ENCODE assay signal across 18 cellular contexts in genomic region chr11:61983419-61983818, GRCh38. TPM values are rescaled to one million over a fixed set of nuclear protein-coding genes. Genes with fewer than 3 reads are reported as not detected.
DNase-seq lines count a peak whose midpoint lies in the region; ATAC-seq, FAIRE-seq and TF ChIP-seq lines count a peak whose summit lies in the region.
"Had no signal": no experiment of that assay in that cellular context is flagged by ENCODE, and none has a peak within 500 bp of the region (broad histone marks: within the 10 kb centered on the region; RNA-seq: fewer than 3 reads in every experiment).

No MANE protein-coding gene starts in this region.

- TF ChIP-seq POLR2A in adrenal gland (IDR thresholded peaks at IDR 0.05) (no peak), H54 (IDR thresholded peaks at IDR 0.05; ENCODE audit: low read depth, low read length) (no peak)

- TF ChIP-seq CTCF in adrenal gland (IDR thresholded peaks at IDR 0.05), result peak in 1 of 6 experiments; percentile 6
- no peak for TF ChIP-seq CTCF in heart right ventricle (IDR thresholded peaks at IDR 0.05)
- TF ChIP-seq CTCF in upper lobe of right lung (IDR thresholded peaks at IDR 0.05), result no peak

- H3K36me3 ChIP-seq in adrenal gland (replicated peaks in 1 of 2), result no peaks in the 10 kb centered on the region
- H3K36me3 ChIP-seq in heart right ventricle, result no peaks in the 10 kb centered on the region
- no peaks in the 10 kb centered on the region for H3K36me3 ChIP-seq in upper lobe of right lung

- H3K27me3 ChIP-seq in adrenal gland (no peaks in the 10 kb centered on the region), heart right ventricle (no peaks in the 10 kb centered on the region), upper lobe of right lung (no peaks in the 10 kb centered on the region)

- ATAC-seq in heart right ventricle (peak in 7 of 8 donors; percentile 36 to 85 (median 68)), upper lobe of right lung (no peak)

- DNase-seq in adrenal gland, result peak; percentile 90 to 99 (median 97)
- DNase-seq in heart right ventricle, result no peak
- peak; percentile 27 for DNase-seq in medulla oblongata (ENCODE audit: extremely low spot score)
- peak; percentile 6 for DNase-seq in upper lobe of right lung
- no peak for DNase-seq in H54 (ENCODE audit: insufficient read length, low spot score)
- no peak for DNase-seq in cerebellar cortex (ENCODE audit: low spot score)
- DNase-seq in SW 1271 (lab: John Stamatoyannopoulos, UW), result no peak
- DNase-seq: ACHN, DND-41, H7, HFFc6, NCI-H1417, NCI-H187, NCI-H2107, NCI-H510A treated with DMSO at 0.1 percent for 48 hours, NCI-H82, SIG-M5 had no signal

- H3K4me3 ChIP-seq in adrenal gland, result no peak overlapping the region
- no peak overlapping the region for H3K4me3 ChIP-seq in heart right ventricle
- no peak overlapping the region for H3K4me3 ChIP-seq in upper lobe of right lung

- H3K4me1 ChIP-seq in adrenal gland (replicated peaks in 1 of 2) (peaks cover 13 to 14% of the 10 kb centered on the region in 2 donors), heart right ventricle (peaks cover 7 to 22% (median 9%) of the 10 kb centered on the region in 9 donors), upper lobe of right lung (peaks cover 10% of the 10 kb centered on the region)

- intact Hi-C loops in adrenal gland (cut with DNase I) (no loop called here), heart right ventricle (cut with DNase I) (no loop called here), upper lobe of right lung (cut with DNase I) (no loop called here)

- H3K9me3 ChIP-seq in adrenal gland (replicated peaks in 1 of 3), result no peaks in the 10 kb centered on the region
- H3K9me3 ChIP-seq in heart right ventricle, result peaks cover 0 to 16% (median 0%) of the 10 kb centered on the region in 11 donors
- H3K9me3 ChIP-seq in upper lobe of right lung, result no peaks in the 10 kb centered on the region

- 20 to 56% (median 46%) methylated on average over 1 of the region's 1 CpG for WGBS in adrenal gland, 4 donors
- WGBS in heart right ventricle, 2 donors, result 92 to 93% methylated on average over 1 of the region's 1 CpG

- FAIRE-seq in H54 (lab: Jason Lieb, UNC), result no peak

- H3K27ac ChIP-seq in adrenal gland, result peak overlapping the region in 2 of 5 donors; percentile 45 to 48
- peak overlapping the region in 4 of 10 donors; percentile 24 to 47 (median 32) for H3K27ac ChIP-seq in heart right ventricle
- H3K27ac ChIP-seq in upper lobe of right lung, result no peak overlapping the region
- H3K27ac ChIP-seq: C4-2B had no signal

RNA-seq across cellular contexts. Expression of gene FTH1, which starts 16.0 kb away (rescaled TPM):
- total RNA-seq in adrenal gland (1,000 to 10,000 TPM; 1,483 to 5,565 (median 3,595) TPM), heart right ventricle (1,000 to 10,000 TPM; 2,008 to 4,360 (median 2,962) TPM), upper lobe of right lung (4,022 TPM)
- polyA plus RNA-seq in adrenal gland (1,000 to 10,000 TPM; 2,586 to 4,544 (median 2,902) TPM), heart right ventricle (1,000 to 10,000 TPM; 1,346 to 5,199 TPM)

RNA-seq across cellular contexts. Expression of gene BEST1, which starts 33.3 kb away (rescaled TPM):
- total RNA-seq in adrenal gland, result 1 to 10 TPM; 2.4 to 5.2 (median 3.9) TPM
- 1 to 10 TPM; 1.4 to 6.8 (median 4.8) TPM for polyA plus RNA-seq in adrenal gland
- 1 to 10 TPM in 5 of 10 donors, under 1 TPM in 5; 0.39 to 1.8 (median 1.2) TPM for total RNA-seq in heart right ventricle
- polyA plus RNA-seq in heart right ventricle, result 1 to 10 TPM; 3.3 to 4.9 TPM
- 9.6 TPM for total RNA-seq in upper lobe of right lung

Comparison
In these comparisons a context has a peak if more than half of its experiments do, and no peak if none do; other contexts are left out.
1. DNase-seq: peak in adrenal gland (7 of 7), medulla oblongata (single experiment) and upper lobe of right lung (single experiment); none in heart right ventricle (0 of 2), H54 (single experiment), cerebellar cortex (single experiment) and SW 1271 (0 of 2).